21 cellular contexts compared by ENCODE assay signal in the genomic region with DNA sequence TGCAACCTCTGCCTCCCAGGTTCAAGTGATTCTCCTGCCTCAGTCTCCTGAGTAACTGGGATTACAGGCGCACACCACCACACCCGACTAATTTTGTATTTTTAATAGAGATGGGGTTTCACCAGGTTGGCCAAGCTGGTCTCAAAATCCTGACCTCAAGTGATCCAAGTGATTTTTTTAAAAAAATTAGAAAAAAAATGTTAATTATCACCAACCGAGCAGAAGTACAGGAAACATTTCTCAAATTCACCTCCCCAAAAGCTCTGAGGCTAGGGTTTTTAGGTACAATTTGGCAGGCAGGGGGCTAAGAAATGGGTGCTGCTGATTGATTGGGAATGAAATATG. TPM values are rescaled to one million over a fixed set of nuclear protein-coding genes. Genes with fewer than 3 reads are reported as not detected.
A peak's percentile ranks its signal among the peaks of the same experiment; 100 is the strongest.
DNase-seq lines count a peak whose midpoint lies in the region; ATAC-seq, FAIRE-seq and TF ChIP-seq lines count a peak whose summit lies in the region.
"Had no signal": no experiment of that assay in that cellular context is flagged by ENCODE, and none has a peak within 500 bp of the region (broad histone marks: within the 10 kb centered on the region; RNA-seq: fewer than 3 reads in every experiment).

No MANE protein-coding gene starts in this region.

- in situ Hi-C loops in mammary epithelial cell (cut with MboI; ENCODE audit: low sequenced_read_pairs in 2 of 2) = no loop called here

- H3K4me1 Mint-ChIP-seq in MCF 10A (ENCODE audit: insufficient read depth, unreplicated experiment) = peaks cover 17% of the 10 kb centered on the region
- H3K4me1 Mint-ChIP-seq in mesothelial cell of epicardium = peaks cover 31% of the 10 kb centered on the region
- H3K4me1 Mint-ChIP-seq in activated CD4-positive, alpha-beta T cell treated with anti-CD3 and anti-CD28 coated beads, Interleukin-2, amount 10 ng/mL, durations not matched to agents 24 days and 14 days = no peaks in the 10 kb centered on the region

- H3K9me3 Mint-ChIP-seq in MCF 10A (ENCODE audit: unreplicated experiment) (no peaks in the 10 kb centered on the region), mesothelial cell of epicardium (no peaks in the 10 kb centered on the region)
- no peaks in the 10 kb centered on the region for H3K9me3 Mint-ChIP-seq in activated CD4-positive, alpha-beta T cell treated with anti-CD3 and anti-CD28 coated beads, Interleukin-2, amount 10 ng/mL, durations not matched to agents 24 days and 14 days

- 86% methylated on average over 3 of the region's 3 CpGs for WGBS in mammary epithelial cell (ENCODE audit: low coverage, missing lambda C conversion rate)

- ATAC-seq in left colon = no peak

- H3K27ac ChIP-seq in breast epithelium = peak overlapping the region in 1 of 2 donors; percentile 19
- H3K27ac ChIP-seq in mammary epithelial cell (ENCODE audit: insufficient read depth, low read depth, low read length) = peak overlapping the region; percentile 75

- H3K27me3 ChIP-seq in breast epithelium (no peaks in the 10 kb centered on the region), mammary epithelial cell (ENCODE audit: insufficient read depth, low read length) (no peaks in the 10 kb centered on the region)

- no peaks in the 10 kb centered on the region for H3K9me3 ChIP-seq in breast epithelium
- H3K9me3 ChIP-seq in mammary epithelial cell (replicated peaks; ENCODE audit: insufficient read depth, low read length) = no peaks in the 10 kb centered on the region

- H3K4me3 ChIP-seq in breast epithelium (no peak overlapping the region), mammary epithelial cell (replicated peaks in 1 of 3; ENCODE audit: insufficient read depth in 1 of 3, low read depth in 2 of 3, low read length in 3 of 3) (no peak overlapping the region)

- H4K20me1 ChIP-seq in mammary epithelial cell (ENCODE audit: insufficient read depth, low read length) = no peaks in the 10 kb centered on the region

- peak overlapping the region; percentile 81 for H2AFZ ChIP-seq in mammary epithelial cell (ENCODE audit: low read depth, low read length)

- H3K9ac ChIP-seq in mammary epithelial cell (ENCODE audit: insufficient read depth, low read length) = peak overlapping the region; percentile 43

- TF ChIP-seq CTCF in MCF 10A (IDR thresholded peaks at IDR 0.05; ENCODE audit: unreplicated experiment) = no peak
- no peak for TF ChIP-seq CTCF in breast epithelium (IDR thresholded peaks at IDR 0.05)
- TF ChIP-seq CTCF in mammary epithelial cell (conservative IDR thresholded peaks at IDR 0.05 in 1 of 2, IDR thresholded peaks at IDR 0.05 in 1 of 2; ENCODE audit: extremely low read depth in 1 of 2, insufficient read depth in 1 of 2, low read depth in 1 of 2, low read length in 2 of 2) = no peak
- no peak for TF ChIP-seq CTCF in mesothelial cell of epicardium (IDR thresholded peaks at IDR 0.05; ENCODE audit: unreplicated experiment)

- TF ChIP-seq POLR2A in breast epithelium (IDR thresholded peaks at IDR 0.05) (no peak), GM12891 (IDR thresholded peaks at IDR 0.05; ENCODE audit: low read depth, low read length) (no peak)

- peak overlapping the region; percentile 72 for H3K4me2 ChIP-seq in mammary epithelial cell (ENCODE audit: insufficient read depth, low read depth, low read length)

- intact Hi-C loops in MCF 10A (cut with micrococcal nuclease) = no loop called here
- intact Hi-C loops in breast epithelium (cut with DNase I; ENCODE audit: low total_unique reads) = no loop called here
- intact Hi-C loops in mammary epithelial cell (cut with micrococcal nuclease) = no loop called here
- intact Hi-C loops in left colon (cut with DNase I, micrococcal nuclease) = no loop called here
- intact Hi-C loops in activated CD4-positive, alpha-beta T cell treated with anti-CD3 and anti-CD28 coated beads, Interleukin-2, amount 10 ng/mL, durations not matched to agents 24 days and 14 days (cut with micrococcal nuclease) = no loop called here

- CTCF ChIA-PET in MCF 10A (lab: Yijun Ruan, JAX) = no interaction called here
- CTCF ChIA-PET in mammary epithelial cell (lab: Charles Lee; ENCODE audit: low non-redundant PET) = no interaction called here

- POLR2A ChIA-PET in MCF 10A (lab: Yijun Ruan, JAX) = interaction anchor here (0.6 to 1.3 kb wide), 2 partner anchors 9 to 193 kb away, joined by 3 to 5 read pairs; no protein-coding TSS in a partner anchor

- H3K79me2 ChIP-seq in mammary epithelial cell (ENCODE audit: insufficient read depth, low read length) = no peaks in the 10 kb centered on the region

- H3K4me1 ChIP-seq in breast epithelium (no peaks in the 10 kb centered on the region), mammary epithelial cell (ENCODE audit: insufficient read depth, low read length) (peaks cover 19% of the 10 kb centered on the region)

- DNase-seq in MCF 10A (ENCODE audit: unreplicated experiment) (no peak), breast epithelium (ENCODE audit: low spot score in 2 of 2) (no peak), mammary epithelial cell (no peak), mesothelial cell of epicardium (ENCODE audit: low spot score in 2 of 2, unreplicated experiment in 2 of 2) (no peak), left colon (no peak), GM12891 (ENCODE audit: insufficient read length, low spot score) (no peak), HUDEP-2 (lab: John Stamatoyannopoulos, UW; ENCODE audit: unreplicated experiment in 76 of 76) (no peak)
- no peak for DNase-seq in activated CD4-positive, alpha-beta T cell treated with anti-CD3 and anti-CD28 coated beads, Interleukin-2, amount 10 ng/mL, durations not matched to agents 24 days and 14 days
- DNase-seq: 8988T, C1 segment of cervical spinal cord, COR-L47, DMS79, GOT3, NCI-H1417 treated with DMSO at 0.1 percent for 48 hours, NCI-H2081, NCI-H510A treated with DMSO at 0.1 percent for 48 hours, SIG-M5 had no signal

- FAIRE-seq in GM12891 (lab: Jason Lieb, UNC) = no peak
- FAIRE-seq: GM12892, RCC 7860 had no signal

- peak overlapping the region; percentile 3 for H3K27ac Mint-ChIP-seq in MCF 10A (ENCODE audit: low read depth, unreplicated experiment)
- H3K27ac Mint-ChIP-seq in mesothelial cell of epicardium = peak overlapping the region; percentile 93
- no peak overlapping the region for H3K27ac Mint-ChIP-seq in activated CD4-positive, alpha-beta T cell treated with anti-CD3 and anti-CD28 coated beads, Interleukin-2, amount 10 ng/mL, durations not matched to agents 24 days and 14 days

- dilution Hi-C loops in mammary epithelial cell (cut with HindIII; ENCODE audit: low sequenced_read_pairs) = no loop called here

- no TSS peak for BruUV-seq in MCF 10A (replicated peaks; lab: Mats Ljungman, UMichigan)
- BruUV-seq in mammary epithelial cell (replicated peaks; lab: Mats Ljungman, UMichigan) = no TSS peak

- H3K36me3 Mint-ChIP-seq in MCF 10A (ENCODE audit: insufficient read depth, unreplicated experiment) = no peaks in the 10 kb centered on the region
- no peaks in the 10 kb centered on the region for H3K36me3 Mint-ChIP-seq in mesothelial cell of epicardium
- no peaks in the 10 kb centered on the region for H3K36me3 Mint-ChIP-seq in activated CD4-positive, alpha-beta T cell treated with anti-CD3 and anti-CD28 coated beads, Interleukin-2, amount 10 ng/mL, durations not matched to agents 24 days and 14 days (ENCODE audit: low read depth)

- no peaks in the 10 kb centered on the region for H3K27me3 Mint-ChIP-seq in MCF 10A (ENCODE audit: insufficient read depth, unreplicated experiment)
- no peaks in the 10 kb centered on the region for H3K27me3 Mint-ChIP-seq in mesothelial cell of epicardium (ENCODE audit: low read depth)
- H3K27me3 Mint-ChIP-seq in activated CD4-positive, alpha-beta T cell treated with anti-CD3 and anti-CD28 coated beads, Interleukin-2, amount 10 ng/mL, durations not matched to agents 24 days and 14 days = peaks cover 9% of the 10 kb centered on the region

- no peaks in the 10 kb centered on the region for H3K36me3 ChIP-seq in breast epithelium
- H3K36me3 ChIP-seq in mammary epithelial cell (ENCODE audit: insufficient read depth, low read length) = no peaks in the 10 kb centered on the region

- H3K4me3 Mint-ChIP-seq in MCF 10A (ENCODE audit: unreplicated experiment) (no peak overlapping the region), mesothelial cell of epicardium (no peak overlapping the region)
- no peak overlapping the region for H3K4me3 Mint-ChIP-seq in activated CD4-positive, alpha-beta T cell treated with anti-CD3 and anti-CD28 coated beads, Interleukin-2, amount 10 ng/mL, durations not matched to agents 24 days and 14 days

TF ChIP-seq in GM12891, 5 proteins besides CTCF, POLR2A, EP300 and RAD21:
- TF ChIP-seq SPI1 (IDR thresholded peaks at IDR 0.05; ENCODE audit: low read depth, low read length) = no peak
- no peak for TF ChIP-seq POLR2AphosphoS5 (IDR thresholded peaks at IDR 0.05; ENCODE audit: low read depth, low read length)

RNA-seq across cellular contexts. Expression of a gene that starts 14.9 kb away (rescaled TPM):
- total RNA-seq in MCF 10A (2022) = not detected in 2 replicates
- total RNA-seq in breast epithelium = 1 to 10 TPM in 1 of 3 donors, under 1 TPM in 2; 0.15 to 2.9 (median 0.33) TPM
- total RNA-seq in mammary epithelial cell = under 1 TPM in 1 of 2 donors, not detected in 1; under 0.01 TPM
- not detected for polyA plus RNA-seq in mammary epithelial cell
- not detected for polyA minus RNA-seq in mammary epithelial cell
- total RNA-seq in mesothelial cell of epicardium = not detected in 3 replicates
- not detected for total RNA-seq in left colon
- 0.10 TPM for polyA plus RNA-seq in GM12891 (2012; ENCODE audit: low read depth, missing spikeins)
- total RNA-seq in activated CD4-positive, alpha-beta T cell treated with anti-CD3 and anti-CD28 coated beads, Interleukin-2, amount 10 ng/mL, durations not matched to agents 24 days and 14 days = not detected in 2 replicates
- total RNA-seq: IMR-90, LHCN-M2 had no signal
- polyA plus RNA-seq: IMR-90 had no signal
